In genomic region chr2:237675326-237675725, GRCh38 we compare ENCODE assay signal across 8 cellular contexts. TPM values are rescaled to one million over a fixed set of nuclear protein-coding genes. Genes with fewer than 3 reads are reported as not detected.
DNase-seq lines count a peak whose midpoint lies in the region; ATAC-seq and TF ChIP-seq lines count a peak whose summit lies in the region.

No MANE protein-coding gene starts in this region.

- peak overlapping the region; percentile 83 for H2AFZ ChIP-seq in mammary epithelial cell (ENCODE audit: low read depth, low read length)

- H3K4me3 ChIP-seq in right cardiac atrium (ENCODE audit: low read length) (peak overlapping the region; percentile 19), mammary epithelial cell (replicated peaks in 1 of 3; ENCODE audit: insufficient read depth in 1 of 3, low read depth in 2 of 3, low read length in 3 of 3) (peak overlapping the region in 1 of 3 experiments; percentile 13), mucosa of stomach (ENCODE audit: low read length) (no peak overlapping the region), vagina (peak overlapping the region; percentile 15 to 25)

- CTCF ChIA-PET in mammary epithelial cell (lab: Charles Lee; ENCODE audit: low non-redundant PET) = no interaction called here

- H3K27ac ChIP-seq in right cardiac atrium (ENCODE audit: low read length) = peak overlapping the region; percentile 80
- H3K27ac ChIP-seq in mammary epithelial cell (ENCODE audit: insufficient read depth, low read depth, low read length) = peak overlapping the region; percentile 96
- peak overlapping the region; percentile 79 for H3K27ac ChIP-seq in vagina

- BruUV-seq in mammary epithelial cell (replicated peaks; lab: Mats Ljungman, UMichigan) = TSS peak; percentile 77

- H4K20me1 ChIP-seq in mammary epithelial cell (ENCODE audit: insufficient read depth, low read length) = no peaks in the 10 kb centered on the region

- H3K9ac ChIP-seq in mammary epithelial cell (ENCODE audit: insufficient read depth, low read length) = peak overlapping the region; percentile 85
- peak overlapping the region; percentile 46 for H3K9ac ChIP-seq in mucosa of stomach (ENCODE audit: low read length)

- H3K27me3 ChIP-seq in right cardiac atrium (ENCODE audit: control insufficient read depth, insufficient read depth) (no peaks in the 10 kb centered on the region), mammary epithelial cell (ENCODE audit: insufficient read depth, low read length) (no peaks in the 10 kb centered on the region), mucosa of stomach (ENCODE audit: control insufficient read depth, insufficient read depth, low read length) (no peaks in the 10 kb centered on the region), vagina (no peaks in the 10 kb centered on the region)

- ATAC-seq in right cardiac atrium (no peak), Right ventricle myocardium inferior (no peak), GM18498 (IDR thresholded peaks at IDR 0.05; ENCODE audit: unreplicated experiment) (no peak), HG03442 (IDR thresholded peaks at IDR 0.05; ENCODE audit: unreplicated experiment) (no peak)

- WGBS in right cardiac atrium = 31% methylated on average over 5 of the region's 5 CpGs
- 72% methylated on average over 5 of the region's 5 CpGs for WGBS in mammary epithelial cell (ENCODE audit: low coverage, missing lambda C conversion rate)

- no peak for TF ChIP-seq POLR2A in vagina (IDR thresholded peaks at IDR 0.05)

- H3K9me3 ChIP-seq in right cardiac atrium (ENCODE audit: control insufficient read depth, low read length) = no peaks in the 10 kb centered on the region
- no peaks in the 10 kb centered on the region for H3K9me3 ChIP-seq in mammary epithelial cell (replicated peaks; ENCODE audit: insufficient read depth, low read length)
- no peaks in the 10 kb centered on the region for H3K9me3 ChIP-seq in mucosa of stomach (ENCODE audit: control insufficient read depth, low read length)
- no peaks in the 10 kb centered on the region for H3K9me3 ChIP-seq in vagina

- H3K4me1 ChIP-seq in right cardiac atrium (ENCODE audit: control insufficient read depth, insufficient read depth, low read length) = peaks cover 19% of the 10 kb centered on the region
- peaks cover 28% of the 10 kb centered on the region for H3K4me1 ChIP-seq in mammary epithelial cell (ENCODE audit: insufficient read depth, low read length)
- peaks cover 35% of the 10 kb centered on the region for H3K4me1 ChIP-seq in mucosa of stomach (ENCODE audit: control insufficient read depth, insufficient read depth, low read length)
- peaks cover 62% of the 10 kb centered on the region for H3K4me1 ChIP-seq in vagina

- TF ChIP-seq CTCF in mammary epithelial cell (conservative IDR thresholded peaks at IDR 0.05 in 1 of 2, IDR thresholded peaks at IDR 0.05 in 1 of 2; ENCODE audit: extremely low read depth in 1 of 2, insufficient read depth in 1 of 2, low read depth in 1 of 2, low read length in 2 of 2) = no peak
- TF ChIP-seq CTCF in vagina (IDR thresholded peaks at IDR 0.05) = no peak

- H3K79me2 ChIP-seq in mammary epithelial cell (ENCODE audit: insufficient read depth, low read length) = no peaks in the 10 kb centered on the region

- dilution Hi-C loops in mammary epithelial cell (cut with HindIII; ENCODE audit: low sequenced_read_pairs) = no loop called here

- no peaks in the 10 kb centered on the region for H3K36me3 ChIP-seq in mammary epithelial cell (ENCODE audit: insufficient read depth, low read length)
- no peaks in the 10 kb centered on the region for H3K36me3 ChIP-seq in mucosa of stomach (ENCODE audit: control insufficient read depth, insufficient read depth, low read length)
- H3K36me3 ChIP-seq in vagina = no peaks in the 10 kb centered on the region

- H3K4me2 ChIP-seq in mammary epithelial cell (ENCODE audit: insufficient read depth, low read depth, low read length) = peak overlapping the region; percentile 98

- intact Hi-C loops in right cardiac atrium (cut with DNase I) = loop anchor here in 2 of 4 donors (2.0 to 10.0 kb wide), 2 partner anchors 69 to 91 kb away; no protein-coding TSS in a partner anchor
- intact Hi-C loops in Right ventricle myocardium inferior (cut with DNase I) = loop anchor here (2.0 to 10.0 kb wide), 2 partner anchors 17 to 589 kb away; no protein-coding TSS in a partner anchor
- intact Hi-C loops in mammary epithelial cell (cut with micrococcal nuclease) = loop anchor here (2.0 to 10.0 kb wide), 2 partner anchors 17 to 589 kb away; no protein-coding TSS in a partner anchor
- intact Hi-C loops in vagina (cut with DNase I) = loop anchor here (5.0 kb wide), 1 partner anchor 67 kb away; no protein-coding TSS in a partner anchor

- DNase-seq in right cardiac atrium = no peak
- no peak for DNase-seq in Right ventricle myocardium inferior (ENCODE audit: missing footprints)
- no peak for DNase-seq in mammary epithelial cell
- DNase-seq in vagina (ENCODE audit: extremely low spot score in 2 of 2) = no peak
- no peak for DNase-seq in GOT3 (lab: John Stamatoyannopoulos, UW)

- in situ Hi-C loops in mammary epithelial cell (cut with MboI; ENCODE audit: low sequenced_read_pairs in 2 of 2) = no loop called here

RNA-seq across cellular contexts. Expression of gene LRRFIP1, which starts 47.9 kb away (rescaled TPM):
- total RNA-seq in right cardiac atrium (100 to 1,000 TPM in 1 of 4 donors, 10 to 100 TPM in 3; 85.6 to 106 (median 87.8) TPM), Right ventricle myocardium inferior (104 TPM), mammary epithelial cell (100 to 1,000 TPM in 1 of 2 donors, 10 to 100 TPM in 1; 69.8 to 188 TPM), vagina (132 TPM)
- polyA plus RNA-seq in right cardiac atrium (61.9 TPM), mammary epithelial cell (71.9 TPM)
- 58.4 TPM for polyA minus RNA-seq in mammary epithelial cell
